ENCODE assay signal across 9 cellular contexts in genomic region chr17:4721203-4722135, GRCh38. TPM values are rescaled to one million over a fixed set of nuclear protein-coding genes. Genes with fewer than 3 reads are reported as not detected.
DNase-seq lines count a peak whose midpoint lies in the region; ATAC-seq, FAIRE-seq and TF ChIP-seq lines count a peak whose summit lies in the region.
"Had no signal": no experiment of that assay in that cellular context is flagged by ENCODE, and none has a peak within 500 bp of the region (broad histone marks: within the 10 kb centered on the region; RNA-seq: fewer than 3 reads in every experiment).

No MANE protein-coding gene starts in this region.

- ATAC-seq in HG03378 (IDR thresholded peaks at IDR 0.05; ENCODE audit: unreplicated experiment) = no peak

- peak overlapping the region; percentile 91 for H3K27ac Mint-ChIP-seq in progenitor cell of endocrine pancreas

- H3K27me3 Mint-ChIP-seq in progenitor cell of endocrine pancreas = peaks cover 3% of the 10 kb centered on the region

- DNase-seq in GM20000 (ENCODE audit: low spot score) = peak; percentile 27
- DNase-seq in RCC 7860 (ENCODE audit: low spot score) = peak; percentile 88
- DNase-seq in epithelial cell of esophagus (ENCODE audit: low read depth) = peak; percentile 36
- DNase-seq in progenitor cell of endocrine pancreas (ENCODE audit: low spot score, unreplicated experiment) = no peak
- DNase-seq in HPDE6-E6E7 (ENCODE audit: extremely low spot score) = no peak
- no peak for DNase-seq in stimulated activated CD4-positive, alpha-beta T cell treated with anti-CD3 and anti-CD28 coated beads, Interleukin-12 subunit alpha, Interleukin-12 subunit beta, amount 100 ng/mL, for 4 hours
- DNase-seq in activated CD4-positive, alpha-beta T cell treated with anti-CD3 and anti-CD28 coated beads, Interleukin-2, amount 50 U/mL, for 4 hours = no peak
- DNase-seq: stimulated activated CD4-positive, alpha-beta T cell treated with anti-CD3 and anti-CD28 coated beads, Interleukin-4, amount 100 ng/mL, for 24 hours had no signal

- H3K4me3 Mint-ChIP-seq in progenitor cell of endocrine pancreas (ENCODE audit: low read depth) = peak overlapping the region; percentile 31

- H3K36me3 Mint-ChIP-seq in progenitor cell of endocrine pancreas (ENCODE audit: insufficient read depth) = peaks cover 2% of the 10 kb centered on the region

- H3K4me1 Mint-ChIP-seq in progenitor cell of endocrine pancreas (ENCODE audit: low read depth) = peaks cover 13% of the 10 kb centered on the region

- no peak overlapping the region for H3K4me3 ChIP-seq in epithelial cell of esophagus (ENCODE audit: low read length)

- TF ChIP-seq CTCF in GM20000 (IDR thresholded peaks at IDR 0.05; ENCODE audit: extremely low read depth, missing control alignments) (no peak), epithelial cell of esophagus (IDR thresholded peaks at IDR 0.05; ENCODE audit: insufficient read depth, low read depth, low read length, missing control alignments) (no peak), progenitor cell of endocrine pancreas (IDR thresholded peaks at IDR 0.05; ENCODE audit: unreplicated experiment) (no peak)

- FAIRE-seq in RCC 7860 (lab: Jason Lieb, UNC) = peak; percentile 84

- no peaks in the 10 kb centered on the region for H3K9me3 Mint-ChIP-seq in progenitor cell of endocrine pancreas (ENCODE audit: low read depth)

RNA-seq across cellular contexts. Expression of gene MED11, which starts 9.8 kb away (rescaled TPM):
- 19.6 and 22.4 TPM in 2 replicates for total RNA-seq in progenitor cell of endocrine pancreas

RNA-seq across cellular contexts. Expression of gene ARRB2, which starts 11.0 kb away (rescaled TPM):
- total RNA-seq in progenitor cell of endocrine pancreas = 52.6 and 53.8 TPM in 2 replicates

RNA-seq across cellular contexts. Expression of gene PELP1, which starts 17.5 kb away (rescaled TPM):
- total RNA-seq in progenitor cell of endocrine pancreas = 95.2 and 103 TPM in 2 replicates

RNA-seq across cellular contexts. Expression of gene ZMYND15, which starts 18.2 kb away (rescaled TPM):
- total RNA-seq in progenitor cell of endocrine pancreas = 0.18 and 0.22 TPM in 2 replicates

RNA-seq across cellular contexts. Expression of gene CXCL16, which starts 18.3 kb away (rescaled TPM):
- 4.0 and 4.3 TPM in 2 replicates for total RNA-seq in progenitor cell of endocrine pancreas

Comparison
In these comparisons a context has a peak if more than half of its experiments do, and no peak if none do; other contexts are left out.
1. DNase-seq: peak in GM20000 (single experiment), RCC 7860 (single experiment) and epithelial cell of esophagus (single experiment); none in progenitor cell of endocrine pancreas (single experiment), HPDE6-E6E7 (single experiment), stimulated activated CD4-positive, alpha-beta T cell treated with anti-CD3 and anti-CD28 coated beads, Interleukin-12 subunit alpha, Interleukin-12 subunit beta, amount 100 ng/mL, for 4 hours (single experiment) and activated CD4-positive, alpha-beta T cell treated with anti-CD3 and anti-CD28 coated beads, Interleukin-2, amount 50 U/mL, for 4 hours (0 of 2).